Comparison of ENCODE assay signal across 1 cellular context in the genomic region with DNA sequence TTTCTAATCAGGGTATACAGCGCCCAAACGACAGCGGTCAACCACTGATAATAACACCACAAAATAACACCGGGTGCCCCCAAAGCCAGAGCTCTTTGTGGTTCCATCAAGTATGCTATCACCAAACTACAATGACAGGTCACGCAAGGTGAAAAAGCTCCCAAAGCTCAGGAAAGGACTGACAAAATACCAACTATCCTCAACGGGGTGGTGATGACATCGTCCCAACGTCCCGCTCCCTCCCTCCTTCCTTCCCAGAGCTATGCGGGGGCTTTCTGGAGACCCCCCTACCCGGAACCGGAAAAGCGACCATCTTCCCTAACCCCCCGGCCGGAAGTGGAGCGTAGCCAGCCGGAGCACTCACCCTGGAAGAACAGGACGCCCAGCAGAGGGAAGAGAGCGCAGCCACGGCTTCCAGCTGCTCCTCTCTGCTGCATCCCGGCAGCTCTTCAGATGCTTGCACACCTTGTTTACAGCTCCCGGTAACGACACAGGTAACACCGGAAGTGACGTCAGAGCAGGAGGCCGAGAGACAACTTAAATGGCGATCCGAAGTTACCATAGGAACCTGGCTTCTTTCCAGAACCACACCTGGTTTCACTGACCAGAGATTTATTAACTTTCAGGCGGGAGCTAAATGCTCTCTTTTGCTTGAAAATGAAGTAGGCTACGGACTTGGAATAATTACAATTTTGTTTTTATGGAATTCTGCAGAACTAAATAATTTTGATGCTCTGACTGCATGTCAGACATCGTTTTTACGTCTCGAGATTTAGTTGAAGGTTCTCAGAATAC.
A peak's percentile ranks its signal among the peaks of the same experiment; 100 is the strongest.
TF ChIP-seq lines count a peak whose summit lies in the region.

A gene with protein sequence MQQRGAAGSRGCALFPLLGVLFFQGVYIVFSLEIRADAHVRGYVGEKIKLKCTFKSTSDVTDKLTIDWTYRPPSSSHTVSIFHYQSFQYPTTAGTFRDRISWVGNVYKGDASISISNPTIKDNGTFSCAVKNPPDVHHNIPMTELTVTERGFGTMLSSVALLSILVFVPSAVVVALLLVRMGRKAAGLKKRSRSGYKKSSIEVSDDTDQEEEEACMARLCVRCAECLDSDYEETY (minus strand): TSS at position 508 of the 795 bp plus-strand sequence. CDS start 71 bp downstream, at position 437.

TF ChIP-seq in liver, 16 proteins besides CTCF, POLR2A, EP300 and RAD21 (continued from another document):
- TF ChIP-seq YY1 (IDR thresholded peaks at IDR 0.05), result peak; percentile 97
- TF ChIP-seq NR2F2 (IDR thresholded peaks at IDR 0.05), result no peak
- no peak for TF ChIP-seq HNF4A (conservative IDR thresholded peaks at IDR 0.05)
- peak in 1 of 2 donors; percentile 31 for TF ChIP-seq RXRA (IDR thresholded peaks at IDR 0.05)
